Comparison of ENCODE assay signal across 19 cellular contexts in genomic region chr3:73572371-73572770, GRCh38. TPM values are rescaled to one million over a fixed set of nuclear protein-coding genes. Genes with fewer than 3 reads are reported as not detected.
DNase-seq lines count a peak whose midpoint lies in the region; TF ChIP-seq lines count a peak whose summit lies in the region.
"Had no signal": no experiment of that assay in that cellular context is flagged by ENCODE, and none has a peak within 500 bp of the region (broad histone marks: within the 10 kb centered on the region; RNA-seq: fewer than 3 reads in every experiment).

No MANE protein-coding gene starts in this region.

- DNase-seq in EH (ENCODE audit: low read depth), result peak; percentile 23
- DNase-seq in SK-N-DZ (ENCODE audit: low spot score), result peak; percentile 58
- peak; percentile 9 for DNase-seq in glomerular visceral epithelial cell (ENCODE audit: extremely low spot score)
- DNase-seq in osteoblast (ENCODE audit: insufficient read length, low spot score, missing footprints), result no peak
- no peak for DNase-seq in NCI-H187 treated with DMSO at 0.1 percent for 48 hours (lab: John Stamatoyannopoulos, UW)
- DNase-seq in amniotic stem cell (lab: John Stamatoyannopoulos, UW), result no peak
- DNase-seq in nucleus accumbens (lab: John Stamatoyannopoulos, UW), result no peak
- DNase-seq: activated CD4-positive, alpha-beta T cell treated with anti-CD3 and anti-CD28 coated beads for 36 hours; activated effector memory CD4-positive, alpha-beta T cell treated with anti-CD3 and anti-CD28 coated beads, Interleukin-2, amount 50 U/mL, for 16 hours; cerebellar nuclear complex; GF-D8; NCI-H1417 treated with DMSO at 0.1 percent for 48 hours; NCI-H82; PC-9 had no signal

- H3K27me3 ChIP-seq in rectal smooth muscle tissue (ENCODE audit: control insufficient read depth, insufficient read depth, low read length) (no peaks in the 10 kb centered on the region), osteoblast (ENCODE audit: insufficient read depth, low read length) (no peaks in the 10 kb centered on the region)
- H3K27me3 ChIP-seq: BLaER1 treated with 17β-estradiol and CSF1 and Interleukin-3, amounts not matched to agents 10 nM and 100 nM had no signal

- H3K4me1 ChIP-seq in rectal smooth muscle tissue (ENCODE audit: control insufficient read depth, insufficient read depth, low read length), result peaks cover 28% of the 10 kb centered on the region
- H3K4me1 ChIP-seq in osteoblast (ENCODE audit: insufficient read depth, low read length), result peaks cover 5% of the 10 kb centered on the region
- H3K4me1 ChIP-seq: A549 had no signal

- H3K4me2 ChIP-seq in osteoblast (ENCODE audit: insufficient read depth, low read length), result no peak overlapping the region
- H3K4me2 ChIP-seq: A549, PC-9 had no signal

- H3K4me3 ChIP-seq in rectal smooth muscle tissue (ENCODE audit: low read length), result no peak overlapping the region
- H3K4me3 ChIP-seq in osteoblast (ENCODE audit: insufficient read depth, low read length), result no peak overlapping the region
- H3K4me3 ChIP-seq: A549; BLaER1 treated with 17β-estradiol and CSF1 and Interleukin-3, amounts not matched to agents 10 nM and 100 nM; PC-9; SK-N-MC; skin epidermis had no signal

- H3K9me3 ChIP-seq in osteoblast (ENCODE audit: low read depth, low read length), result no peaks in the 10 kb centered on the region
- H3K9me3 ChIP-seq: A549; BLaER1 treated with 17β-estradiol and CSF1 and Interleukin-3, amounts not matched to agents 10 nM and 100 nM had no signal

- H3K27ac ChIP-seq in rectal smooth muscle tissue (ENCODE audit: low read depth, low read length), result peak overlapping the region; percentile 16
- H3K27ac ChIP-seq in osteoblast (ENCODE audit: low read depth, low read length), result no peak overlapping the region
- H3K27ac ChIP-seq: A549; BLaER1 treated with 17β-estradiol and CSF1 and Interleukin-3, amounts not matched to agents 10 nM and 100 nM; PC-9; SK-N-MC; skin epidermis had no signal

- peaks cover 25% of the 10 kb centered on the region for H3K79me2 ChIP-seq in osteoblast (ENCODE audit: insufficient read depth, low read length)

- H3K36me3 ChIP-seq in rectal smooth muscle tissue (ENCODE audit: control insufficient read depth, insufficient read depth, low read length) (no peaks in the 10 kb centered on the region), osteoblast (ENCODE audit: insufficient read depth, low read length) (no peaks in the 10 kb centered on the region)
- H3K36me3 ChIP-seq: BLaER1 treated with 17β-estradiol and CSF1 and Interleukin-3, amounts not matched to agents 10 nM and 100 nM had no signal

- TF ChIP-seq CTCF in osteoblast (IDR thresholded peaks at IDR 0.05; ENCODE audit: extremely low read depth, low read depth, low read length), result no peak

- H3K9ac ChIP-seq in rectal smooth muscle tissue (ENCODE audit: low read length), result no peak overlapping the region
- H3K9ac ChIP-seq: BLaER1 treated with 17β-estradiol and CSF1 and Interleukin-3, amounts not matched to agents 10 nM and 100 nM had no signal

- no peaks in the 10 kb centered on the region for H4K20me1 ChIP-seq in osteoblast (ENCODE audit: insufficient read depth, low read length)
- H4K20me1 ChIP-seq: BLaER1 treated with 17β-estradiol and CSF1 and Interleukin-3, amounts not matched to agents 10 nM and 100 nM had no signal

- H2AFZ ChIP-seq in osteoblast (ENCODE audit: low read length), result no peak overlapping the region
- H2AFZ ChIP-seq: PC-9 had no signal

RNA-seq across cellular contexts. Expression of gene PDZRN3, which starts 52.4 kb away (rescaled TPM):
- 25.8 and 27.9 TPM in 2 replicates for polyA plus RNA-seq in SK-N-DZ (2014; cell fraction: cytosol; rRNA removed)
- polyA plus RNA-seq in SK-N-DZ (2014; cell fraction: nucleus; rRNA removed), result 21.0 and 45.2 TPM in 2 replicates
- 18.3 and 26.4 TPM in 2 replicates for total RNA-seq in osteoblast
- total RNA-seq: activated CD4-positive, alpha-beta T cell treated with anti-CD3 and anti-CD28 coated beads for 36 hours; PC-9 had no signal
- polyA plus RNA-seq: A549 had no signal

Comparison
In these comparisons a context has a peak if more than half of its experiments do, and no peak if none do; other contexts are left out.
1. DNase-seq: peak in EH (single experiment), SK-N-DZ (single experiment) and glomerular visceral epithelial cell (single experiment); none in osteoblast (single experiment), NCI-H187 treated with DMSO at 0.1 percent for 48 hours (single experiment), amniotic stem cell (single experiment) and nucleus accumbens (0 of 56).